8 cellular contexts compared by ENCODE assay signal in the genomic region with DNA sequence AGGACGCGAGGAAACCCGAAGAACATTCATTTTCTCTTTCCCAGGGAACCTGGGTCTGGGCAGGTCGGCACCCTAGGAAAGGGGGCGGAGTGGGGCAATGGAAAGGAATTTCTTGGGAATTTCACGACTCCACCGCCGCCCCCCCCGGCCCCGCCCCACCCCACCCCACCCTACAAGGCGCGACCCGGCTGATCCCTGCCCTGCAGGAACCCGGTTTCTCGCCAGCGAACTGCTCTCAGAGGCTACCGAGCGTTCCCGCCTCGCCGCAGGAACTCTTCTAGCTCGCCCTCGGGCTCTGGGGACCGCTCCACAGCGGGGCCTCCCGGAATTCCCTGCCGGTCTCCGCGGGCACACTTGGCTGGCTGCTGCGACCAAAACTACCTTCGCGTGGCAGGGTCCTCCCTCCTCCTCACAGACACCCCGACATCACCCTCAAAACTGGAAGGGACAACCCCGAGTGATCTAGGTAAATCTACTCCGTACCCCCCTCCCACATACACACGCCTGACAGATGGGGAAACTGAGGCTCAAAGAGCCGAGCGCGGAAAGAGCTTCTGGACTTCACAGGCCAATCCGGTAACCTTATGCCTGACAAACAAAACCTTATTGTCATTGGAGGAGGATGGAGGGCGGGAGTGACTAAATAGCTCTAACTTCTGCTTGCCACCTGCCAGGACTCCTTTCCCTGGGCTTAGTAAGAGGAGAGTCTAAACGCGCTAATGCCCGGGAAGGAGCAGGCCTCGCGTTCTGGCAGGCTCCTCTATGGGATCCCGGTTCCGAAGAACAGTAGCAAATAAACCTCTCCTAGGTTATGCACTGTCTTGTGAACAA. TPM values are rescaled to one million over a fixed set of nuclear protein-coding genes. Genes with fewer than 3 reads are reported as not detected.
DNase-seq lines count a peak whose midpoint lies in the region; TF ChIP-seq lines count a peak whose summit lies in the region.

No MANE protein-coding gene starts in this region.

- peaks cover 14% of the 10 kb centered on the region for H3K79me1 ChIP-seq in neuronal stem cell (ENCODE audit: low read depth, low read length)

- peak overlapping the region; percentile 89 for H4K8ac ChIP-seq in neuronal stem cell (ENCODE audit: low read depth, low read length)

- no peak overlapping the region for H2BK120ac ChIP-seq in neuronal stem cell (ENCODE audit: low read depth, low read length)

- no peaks in the 10 kb centered on the region for H3K9me3 ChIP-seq in neuronal stem cell (replicated peaks in 1 of 2; ENCODE audit: control insufficient read depth in 2 of 2, insufficient read depth in 1 of 2, low read depth in 1 of 2, low read length in 2 of 2)

- no peak overlapping the region for H2BK15ac ChIP-seq in neuronal stem cell (ENCODE audit: low read length)

- peak overlapping the region; percentile 95 for H2AFZ ChIP-seq in neuronal stem cell (ENCODE audit: low read length)

- TF ChIP-seq EP300 in Ishikawa (IDR thresholded peaks at IDR 0.05; ENCODE audit: borderline replicate concordance), result no peak; the same call in 1 of the 2 replicates

- TF ChIP-seq RAD21 in Ishikawa (IDR thresholded peaks at IDR 0.05; ENCODE audit: low read depth), result 0 out of 2 replicates have a peak, but pooled peaks have one; percentile 1

- H3K14ac ChIP-seq in neuronal stem cell (ENCODE audit: low read length), result no peak overlapping the region

- H2BK5ac ChIP-seq in neuronal stem cell (ENCODE audit: low read length), result peak overlapping the region; percentile 62

- peaks cover 0 to 7% (median 0%) of the 10 kb centered on the region in 3 experiments for H3K27me3 ChIP-seq in neuronal stem cell (ENCODE audit: control insufficient read depth in 3 of 3, insufficient read depth in 3 of 3, low read depth in 1 of 3, low read length in 3 of 3)

- H3K27ac ChIP-seq in VCaP (peak overlapping the region; percentile 94), neuronal stem cell (replicated peaks; ENCODE audit: low read length) (peak overlapping the region; percentile 98)

- peak overlapping the region; percentile 82 for H3K4me2 ChIP-seq in neuronal stem cell (ENCODE audit: insufficient read depth, low read length, poor library complexity, severe bottlenecking)

- peak overlapping the region; percentile 98 for H3K18ac ChIP-seq in neuronal stem cell (ENCODE audit: low read length)

- H2AK5ac ChIP-seq in neuronal stem cell (ENCODE audit: low read depth, low read length), result peak overlapping the region; percentile 14

- WGBS in neuronal stem cell (ENCODE audit: extremely low coverage in 2 of 2, insufficient read length in 2 of 2, insufficient replicate concordance in 1 of 2), 2 donors, result no CpG with 5 or more reads among the region's 48 CpGs

- peak overlapping the region; percentile 44 for H3K23ac ChIP-seq in neuronal stem cell (ENCODE audit: low read depth, low read length, poor library complexity)

- H3K4me1 ChIP-seq in neuronal stem cell (ENCODE audit: control insufficient read depth in 2 of 2, insufficient read depth in 1 of 2, low read depth in 1 of 2, low read length in 2 of 2), result peaks cover 21 to 22% of the 10 kb centered on the region in 2 donors

- H2BK12ac ChIP-seq in neuronal stem cell (ENCODE audit: low read length), result no peak overlapping the region

- no peak overlapping the region for H4K91ac ChIP-seq in neuronal stem cell (ENCODE audit: low read depth, low read length, poor library complexity)

- DNase-seq in COLO668 (lab: John Stamatoyannopoulos, UW; ENCODE audit: unreplicated experiment) (peak; percentile 67), fibroblast of the aortic adventitia (ENCODE audit: low read depth) (peak; percentile 22), neuronal stem cell (ENCODE audit: low spot score) (peak; percentile 48), 8988T (no peak)
- no peak for DNase-seq in activated CD8-positive, alpha-beta memory T cell treated with anti-CD3 and anti-CD28 coated beads for 24 hours
- no peak for DNase-seq in stimulated activated CD8-positive, alpha-beta memory T cell treated with anti-CD3 and anti-CD28 coated beads, Interleukin-4, amount 100 ng/mL, for 48 hours

- peaks cover 4 to 21% of the 10 kb centered on the region in 2 donors for H3K36me3 ChIP-seq in neuronal stem cell (replicated peaks in 1 of 2; ENCODE audit: control insufficient read depth in 2 of 2, insufficient read depth in 2 of 2, low read length in 2 of 2)

- no peak for TF ChIP-seq CTCF in VCaP (conservative IDR thresholded peaks at IDR 0.05)
- TF ChIP-seq CTCF in fibroblast of the aortic adventitia (IDR thresholded peaks at IDR 0.05; ENCODE audit: insufficient read depth, low read length), result no peak

- peak overlapping the region; percentile 82 for H3K9ac ChIP-seq in neuronal stem cell (ENCODE audit: low read depth, low read length, poor library complexity)

- peak overlapping the region; percentile 95 for H3K4me3 ChIP-seq in fibroblast of the aortic adventitia (ENCODE audit: low read depth, low read length)
- H3K4me3 ChIP-seq in neuronal stem cell (ENCODE audit: low read length in 2 of 2), result peak overlapping the region; percentile 83 to 92

- H3K4ac ChIP-seq in neuronal stem cell (ENCODE audit: low read length), result no peak overlapping the region

TF ChIP-seq in Ishikawa, 13 proteins besides CTCF, POLR2A, EP300 and RAD21:
- TF ChIP-seq TEAD4 (IDR thresholded peaks at IDR 0.05) (peak; percentile 36; the same call in 1 of the 2 replicates), CREB1 (IDR thresholded peaks at IDR 0.05; ENCODE audit: low read depth) (no peak), NFIC (IDR thresholded peaks at IDR 0.05) (no peak), CEBPB (IDR thresholded peaks at IDR 0.05) (no peak), ZBTB7A (IDR thresholded peaks at IDR 0.05; ENCODE audit: low read depth) (no peak), TCF12 (IDR thresholded peaks at IDR 0.05; ENCODE audit: low read depth) (peak; percentile 23; the same call in 1 of the 2 replicates), TAF1 (IDR thresholded peaks at IDR 0.05; ENCODE audit: low read depth) (no peak)
- TF ChIP-seq, protein P1, sequence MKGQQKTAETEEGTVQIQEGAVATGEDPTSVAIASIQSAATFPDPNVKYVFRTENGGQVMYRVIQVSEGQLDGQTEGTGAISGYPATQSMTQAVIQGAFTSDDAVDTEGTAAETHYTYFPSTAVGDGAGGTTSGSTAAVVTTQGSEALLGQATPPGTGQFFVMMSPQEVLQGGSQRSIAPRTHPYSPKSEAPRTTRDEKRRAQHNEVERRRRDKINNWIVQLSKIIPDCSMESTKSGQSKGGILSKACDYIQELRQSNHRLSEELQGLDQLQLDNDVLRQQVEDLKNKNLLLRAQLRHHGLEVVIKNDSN (IDR thresholded peaks at IDR 0.05), result no peak
- TF ChIP-seq, protein P2, sequence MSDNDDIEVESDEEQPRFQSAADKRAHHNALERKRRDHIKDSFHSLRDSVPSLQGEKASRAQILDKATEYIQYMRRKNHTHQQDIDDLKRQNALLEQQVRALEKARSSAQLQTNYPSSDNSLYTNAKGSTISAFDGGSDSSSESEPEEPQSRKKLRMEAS (IDR thresholded peaks at IDR 0.05), result peak; percentile 90
- TF ChIP-seq, protein P3, sequence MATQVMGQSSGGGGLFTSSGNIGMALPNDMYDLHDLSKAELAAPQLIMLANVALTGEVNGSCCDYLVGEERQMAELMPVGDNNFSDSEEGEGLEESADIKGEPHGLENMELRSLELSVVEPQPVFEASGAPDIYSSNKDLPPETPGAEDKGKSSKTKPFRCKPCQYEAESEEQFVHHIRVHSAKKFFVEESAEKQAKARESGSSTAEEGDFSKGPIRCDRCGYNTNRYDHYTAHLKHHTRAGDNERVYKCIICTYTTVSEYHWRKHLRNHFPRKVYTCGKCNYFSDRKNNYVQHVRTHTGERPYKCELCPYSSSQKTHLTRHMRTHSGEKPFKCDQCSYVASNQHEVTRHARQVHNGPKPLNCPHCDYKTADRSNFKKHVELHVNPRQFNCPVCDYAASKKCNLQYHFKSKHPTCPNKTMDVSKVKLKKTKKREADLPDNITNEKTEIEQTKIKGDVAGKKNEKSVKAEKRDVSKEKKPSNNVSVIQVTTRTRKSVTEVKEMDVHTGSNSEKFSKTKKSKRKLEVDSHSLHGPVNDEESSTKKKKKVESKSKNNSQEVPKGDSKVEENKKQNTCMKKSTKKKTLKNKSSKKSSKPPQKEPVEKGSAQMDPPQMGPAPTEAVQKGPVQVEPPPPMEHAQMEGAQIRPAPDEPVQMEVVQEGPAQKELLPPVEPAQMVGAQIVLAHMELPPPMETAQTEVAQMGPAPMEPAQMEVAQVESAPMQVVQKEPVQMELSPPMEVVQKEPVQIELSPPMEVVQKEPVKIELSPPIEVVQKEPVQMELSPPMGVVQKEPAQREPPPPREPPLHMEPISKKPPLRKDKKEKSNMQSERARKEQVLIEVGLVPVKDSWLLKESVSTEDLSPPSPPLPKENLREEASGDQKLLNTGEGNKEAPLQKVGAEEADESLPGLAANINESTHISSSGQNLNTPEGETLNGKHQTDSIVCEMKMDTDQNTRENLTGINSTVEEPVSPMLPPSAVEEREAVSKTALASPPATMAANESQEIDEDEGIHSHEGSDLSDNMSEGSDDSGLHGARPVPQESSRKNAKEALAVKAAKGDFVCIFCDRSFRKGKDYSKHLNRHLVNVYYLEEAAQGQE (IDR thresholded peaks at IDR 0.05; ENCODE audit: low read depth), result no peak

RNA-seq across cellular contexts. Expression of a gene that starts 0.8 kb away (rescaled TPM):
- total RNA-seq in fibroblast of the aortic adventitia (ENCODE audit: low replicate concordance), result 94.0 and 114 TPM in 2 replicates
- polyA plus RNA-seq in neuronal stem cell (2013, experiment 1 of 2), result 88.8 TPM
- polyA plus RNA-seq in neuronal stem cell (2013, experiment 2 of 2), result 87.0 TPM

Comparison
In these comparisons a context has a peak if more than half of its experiments do, and no peak if none do; other contexts are left out.
1. DNase-seq: peak in COLO668 (single experiment), fibroblast of the aortic adventitia (single experiment) and neuronal stem cell (single experiment); none in 8988T (single experiment), activated CD8-positive, alpha-beta memory T cell treated with anti-CD3 and anti-CD28 coated beads for 24 hours (single experiment) and stimulated activated CD8-positive, alpha-beta memory T cell treated with anti-CD3 and anti-CD28 coated beads, Interleukin-4, amount 100 ng/mL, for 48 hours (single experiment).